Comparison of ENCODE assay signal across 13 cellular contexts in genomic region chr6:75612921-75613534, GRCh38. TPM values are rescaled to one million over a fixed set of nuclear protein-coding genes. Genes with fewer than 3 reads are reported as not detected.
A peak's percentile ranks its signal among the peaks of the same experiment; 100 is the strongest.
DNase-seq lines count a peak whose midpoint lies in the region; ATAC-seq, FAIRE-seq and TF ChIP-seq lines count a peak whose summit lies in the region.
"Had no signal": no experiment of that assay in that cellular context is flagged by ENCODE, and none has a peak within 500 bp of the region (broad histone marks: within the 10 kb centered on the region; RNA-seq: fewer than 3 reads in every experiment).

No MANE protein-coding gene starts in this region.

- peaks cover 87 to 92% (median 89%) of the 10 kb centered on the region in 3 donors for H3K4me1 Mint-ChIP-seq in T-cell

- ATAC-seq in GM18867 (IDR thresholded peaks at IDR 0.05; ENCODE audit: unreplicated experiment) (peak; percentile 30), T-cell (replicated peaks in 1 of 4) (no peak), gastrocnemius medialis (no peak), GM21447 (IDR thresholded peaks at IDR 0.05; ENCODE audit: unreplicated experiment) (no peak)

- no peaks in the 10 kb centered on the region for H3K27me3 Mint-ChIP-seq in T-cell

- H3K4me3 ChIP-seq in fibroblast of the aortic adventitia (ENCODE audit: low read depth, low read length) (no peak overlapping the region), gastrocnemius medialis (peak overlapping the region in 1 of 4 donors; percentile 23)

- no peaks in the 10 kb centered on the region for H3K9me3 Mint-ChIP-seq in T-cell
- H3K9me3 Mint-ChIP-seq: activated T-cell treated with anti-CD3 and anti-CD28 coated beads, Interleukin-2, amount 50 U/mL, for 4 hours had no signal

- peaks cover 40 to 63% of the 10 kb centered on the region in 2 donors for H3K4me1 ChIP-seq in gastrocnemius medialis

- no peaks in the 10 kb centered on the region for H3K27me3 ChIP-seq in gastrocnemius medialis

- peaks cover 7% of the 10 kb centered on the region for H3K36me3 Mint-ChIP-seq in T-cell

- CTCF ChIA-PET in T-cell (lab: Charles Lee): interaction anchor here in 1 of 2 donors (0.6 kb wide), 1 partner anchor 46 kb away, joined by 3 read pairs; no protein-coding TSS in a partner anchor

- no peaks in the 10 kb centered on the region for H3K9me3 ChIP-seq in gastrocnemius medialis

- TF ChIP-seq POLR2A in gastrocnemius medialis (IDR thresholded peaks at IDR 0.05): no peak

- no peak for FAIRE-seq in RCC 7860 (lab: Jason Lieb, UNC)
- FAIRE-seq: keratinocyte had no signal

- no peaks in the 10 kb centered on the region for H3K36me3 ChIP-seq in gastrocnemius medialis

- no peak for TF ChIP-seq CTCF in fibroblast of the aortic adventitia (IDR thresholded peaks at IDR 0.05; ENCODE audit: insufficient read depth, low read length)
- no peak for TF ChIP-seq CTCF in gastrocnemius medialis (IDR thresholded peaks at IDR 0.05 in 4 of 5, conservative IDR thresholded peaks at IDR 0.05 in 1 of 5)

- POLR2A ChIA-PET in T-cell (lab: Charles Lee): interaction anchor here in 1 of 2 donors (0.6 to 1.0 kb wide), 5 partner anchors 10 to 36 kb away, joined by 3 to 4 read pairs (median 3); partner anchors contain the start of gene SENP6

- in situ Hi-C loops in gastrocnemius medialis (cut with MboI; ENCODE audit: low sequenced_read_pairs in 4 of 4): no loop called here
- in situ Hi-C loops in KBM-7 (cut with MboI; ENCODE audit: low pct_unique_long_range_greater_than_20kb, low sequenced_read_pairs): no loop called here

- DNase-seq in T-cell: no peak
- DNase-seq in fibroblast of the aortic adventitia (ENCODE audit: low read depth): peak; percentile 25
- DNase-seq in gastrocnemius medialis: no peak
- no peak for DNase-seq in RCC 7860 (ENCODE audit: low spot score)
- no peak for DNase-seq in hypothalamus (lab: John Stamatoyannopoulos, UW)
- DNase-seq in KBM-7: no peak
- DNase-seq: activated T-cell treated with anti-CD3 and anti-CD28 coated beads, Interleukin-2, amount 50 U/mL, for 4 hours; effector CD8-positive, alpha-beta T cell; EL; stimulated activated CD4-positive, alpha-beta T cell treated with anti-CD3 and anti-CD28 coated beads, Interleukin-12 subunit alpha, Interleukin-12 subunit beta, amount 100 ng/mL, for 4 hours had no signal

- peak overlapping the region in 1 of 2 donors; percentile 80 for H3K27ac Mint-ChIP-seq in T-cell

- peak overlapping the region; percentile 28 to 74 (median 46) for H3K27ac ChIP-seq in gastrocnemius medialis

- intact Hi-C loops in gastrocnemius medialis (cut with DNase I; ENCODE audit: low total_unique reads): no loop called here

- H3K4me3 Mint-ChIP-seq in T-cell: peak overlapping the region; percentile 61 to 66 (median 66)

RNA-seq across cellular contexts. Expression of gene SENP6, which starts 11.3 kb away (rescaled TPM):
- 100 to 1,000 TPM; 103 to 119 (median 111) TPM for total RNA-seq in T-cell
- total RNA-seq in fibroblast of the aortic adventitia (ENCODE audit: low replicate concordance): 96.6 and 113 TPM in 2 replicates
- total RNA-seq in gastrocnemius medialis: 10 to 100 TPM; 50.3 to 67.9 (median 57.6) TPM
